Comparison of ENCODE assay signal across 8 cellular contexts in genomic region chr12:120540445-120540844, GRCh38. TPM values are rescaled to one million over a fixed set of nuclear protein-coding genes. Genes with fewer than 3 reads are reported as not detected.
DNase-seq lines count a peak whose midpoint lies in the region; TF ChIP-seq lines count a peak whose summit lies in the region.

No MANE protein-coding gene starts in this region.

- H3K4me3 ChIP-seq in endodermal cell (ENCODE audit: low read length): no peak overlapping the region

- no peak overlapping the region for H3K9ac ChIP-seq in endodermal cell (ENCODE audit: extremely low read depth, low read length, poor library complexity, severe bottlenecking)

- no peaks in the 10 kb centered on the region for H3K27me3 ChIP-seq in endodermal cell (ENCODE audit: control insufficient read depth, insufficient read depth, low read length, poor library complexity, severe bottlenecking)

- no peak overlapping the region for H3K4me3 Mint-ChIP-seq in endodermal cell

- peaks cover 72% of the 10 kb centered on the region for H3K36me3 ChIP-seq in endodermal cell (ENCODE audit: control insufficient read depth, insufficient read depth, low read length)

- H3K27ac Mint-ChIP-seq in endodermal cell: no peak overlapping the region

- no peaks in the 10 kb centered on the region for H3K27me3 Mint-ChIP-seq in endodermal cell (ENCODE audit: insufficient read depth)

- 93 to 96% methylated on average over 3 of the region's 3 CpGs for WGBS in endodermal cell (ENCODE audit: insufficient coverage in 1 of 2, insufficient read length in 1 of 2), 2 experiments

- no peaks in the 10 kb centered on the region for H3K9me3 ChIP-seq in endodermal cell (ENCODE audit: control insufficient read depth, low read length)

- no peak overlapping the region for H3K27ac ChIP-seq in endodermal cell (ENCODE audit: low read depth, low read length)

- H3K4me1 Mint-ChIP-seq in endodermal cell: peaks cover 24% of the 10 kb centered on the region

- no peaks in the 10 kb centered on the region for H3K9me3 Mint-ChIP-seq in endodermal cell

- peaks cover 10% of the 10 kb centered on the region for H3K4me1 ChIP-seq in endodermal cell (ENCODE audit: control insufficient read depth, insufficient read depth, low read length)

- DNase-seq in GM04503 (ENCODE audit: low read depth) (peak; percentile 25), SIG-M5 treated with dmso at 0.1 percent for 504 hours (lab: John Stamatoyannopoulos, UW; ENCODE audit: unreplicated experiment) (peak; percentile 55), fibroblast of peridontal ligament (ENCODE audit: extremely low read depth) (peak; percentile 49), pulmonary artery endothelial cell (ENCODE audit: low read depth, low spot score) (peak; percentile 50), middle frontal gyrus (ENCODE audit: extremely low spot score, low spot score) (no peak), dermis blood vessel endothelial cell (no peak), NCI-H2196 (lab: John Stamatoyannopoulos, UW; ENCODE audit: unreplicated experiment) (no peak), endodermal cell (no peak)

- TF ChIP-seq CTCF in endodermal cell (conservative IDR thresholded peaks at IDR 0.05): no peak

- peaks cover 54% of the 10 kb centered on the region for H3K36me3 Mint-ChIP-seq in endodermal cell (ENCODE audit: low read depth)

RNA-seq across cellular contexts. Expression of gene RNF10, which starts 6.3 kb away (rescaled TPM):
- 108 and 127 TPM in 2 replicates for total RNA-seq in pulmonary artery endothelial cell
- 118 and 308 TPM in 2 replicates for total RNA-seq in dermis blood vessel endothelial cell
- 100 to 1,000 TPM; 167 to 182 TPM for total RNA-seq in endodermal cell
- polyA plus RNA-seq in endodermal cell (2013, experiment 1 of 2): 109 TPM
- polyA plus RNA-seq in endodermal cell (2013, experiment 2 of 2): 107 TPM

RNA-seq across cellular contexts. Expression of gene COQ5, which starts 11.5 kb away (rescaled TPM):
- total RNA-seq in pulmonary artery endothelial cell: 33.6 and 40.8 TPM in 2 replicates
- 30.3 and 34.9 TPM in 2 replicates for total RNA-seq in dermis blood vessel endothelial cell
- total RNA-seq in endodermal cell: 10 to 100 TPM; 35.5 to 55.1 TPM
- 57.3 TPM for polyA plus RNA-seq in endodermal cell (2013, experiment 1 of 2)
- 51.5 TPM for polyA plus RNA-seq in endodermal cell (2013, experiment 2 of 2)

RNA-seq across cellular contexts. Expression of gene POP5, which starts 40.8 kb away (rescaled TPM):
- 28.5 and 48.4 TPM in 2 replicates for total RNA-seq in pulmonary artery endothelial cell
- total RNA-seq in dermis blood vessel endothelial cell: 28.6 and 35.2 TPM in 2 replicates
- 10 to 100 TPM; 52.5 to 53.0 TPM for total RNA-seq in endodermal cell
- 48.1 TPM for polyA plus RNA-seq in endodermal cell (2013, experiment 1 of 2)
- 39.1 TPM for polyA plus RNA-seq in endodermal cell (2013, experiment 2 of 2)

RNA-seq across cellular contexts. Expression of gene DYNLL1, which starts 44.5 kb away (rescaled TPM):
- total RNA-seq in pulmonary artery endothelial cell: 335 and 441 TPM in 2 replicates
- 265 and 287 TPM in 2 replicates for total RNA-seq in dermis blood vessel endothelial cell
- total RNA-seq in endodermal cell: 100 to 1,000 TPM; 326 to 424 TPM
- polyA plus RNA-seq in endodermal cell (2013, experiment 1 of 2): 494 TPM
- 464 TPM for polyA plus RNA-seq in endodermal cell (2013, experiment 2 of 2)

Comparison
In these comparisons a context has a peak if more than half of its experiments do, and no peak if none do; other contexts are left out.
1. DNase-seq: peak in GM04503 (single experiment), SIG-M5 treated with dmso at 0.1 percent for 504 hours (single experiment), fibroblast of peridontal ligament (single experiment) and pulmonary artery endothelial cell (single experiment); none in middle frontal gyrus (single experiment), dermis blood vessel endothelial cell (single experiment), NCI-H2196 (single experiment) and endodermal cell (single experiment).